In the genomic region with DNA sequence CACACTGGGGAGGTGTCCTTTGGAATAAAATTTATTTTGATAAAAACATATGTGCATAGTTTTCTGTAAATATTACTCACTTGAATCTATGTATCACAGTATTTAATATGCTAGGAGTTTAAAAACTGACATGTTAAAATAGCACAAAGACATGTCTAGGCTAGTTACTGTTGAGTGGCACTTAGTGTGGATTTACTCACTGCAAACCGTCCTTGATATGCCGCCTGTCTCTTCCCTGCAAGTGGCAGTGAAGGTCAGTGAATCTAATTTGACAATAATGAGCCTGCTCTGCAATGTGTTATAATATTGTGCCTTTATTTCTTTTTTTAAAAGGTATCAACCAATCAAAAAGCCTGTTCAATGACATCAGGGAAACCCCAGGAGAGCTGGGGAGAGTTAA, we compare ENCODE assay signal across 19 cellular contexts.
DNase-seq lines count a peak whose midpoint lies in the region; ATAC-seq and TF ChIP-seq lines count a peak whose summit lies in the region.
"Had no signal": no experiment of that assay in that cellular context is flagged by ENCODE, and none has a peak within 500 bp of the region (broad histone marks: within the 10 kb centered on the region; RNA-seq: fewer than 3 reads in every experiment).

No MANE protein-coding gene starts in this region.

- no peak overlapping the region for H3K4me3 Mint-ChIP-seq in CD4-positive, alpha-beta T cell
- H3K4me3 Mint-ChIP-seq: activated naive CD8-positive, alpha-beta T cell; neural crest cell; stimulated activated effector memory CD8-positive, alpha-beta T cell treated with anti-CD3 and anti-CD28 coated beads, Interleukin-12 subunit alpha, Interleukin-12 subunit beta, amount 100 ng/mL, for 72 hours had no signal

- H3K36me3 ChIP-seq in lower lobe of right lung: no peaks in the 10 kb centered on the region
- H3K36me3 ChIP-seq: thoracic aorta had no signal

- no peaks in the 10 kb centered on the region for H3K4me1 Mint-ChIP-seq in CD4-positive, alpha-beta T cell (ENCODE audit: low read depth)
- H3K4me1 Mint-ChIP-seq: stimulated activated effector memory CD8-positive, alpha-beta T cell treated with anti-CD3 and anti-CD28 coated beads, Interleukin-12 subunit alpha, Interleukin-12 subunit beta, amount 100 ng/mL, for 72 hours had no signal

- TF ChIP-seq CTCF in epithelial cell of esophagus (IDR thresholded peaks at IDR 0.05; ENCODE audit: insufficient read depth, low read depth, low read length, missing control alignments) (no peak), lower lobe of right lung (IDR thresholded peaks at IDR 0.05) (no peak)
- no peak for TF ChIP-seq CTCF in CD4-positive, alpha-beta T cell (IDR thresholded peaks at IDR 0.05)

- POLR2A ChIA-PET in CD4-positive, alpha-beta T cell (lab: Charles Lee): no interaction called here

- no peaks in the 10 kb centered on the region for H3K4me1 ChIP-seq in lower lobe of right lung

- no peak for ATAC-seq in lower lobe of right lung
- no peak for ATAC-seq in CD4-positive, alpha-beta T cell (ENCODE audit: poor library complexity)
- ATAC-seq: GM12878; stimulated activated effector memory CD8-positive, alpha-beta T cell treated with anti-CD3 and anti-CD28 coated beads, Interleukin-12 subunit alpha, Interleukin-12 subunit beta, amount 100 ng/mL, for 72 hours had no signal

- intact Hi-C loops in lower lobe of right lung (cut with DNase I): no loop called here
- intact Hi-C loops in CD4-positive, alpha-beta T cell (cut with DNase I, micrococcal nuclease): no loop called here

- no peaks in the 10 kb centered on the region for H3K27me3 Mint-ChIP-seq in CD4-positive, alpha-beta T cell
- H3K27me3 Mint-ChIP-seq: activated naive CD8-positive, alpha-beta T cell had no signal

- no peaks in the 10 kb centered on the region for H3K36me3 Mint-ChIP-seq in CD4-positive, alpha-beta T cell (ENCODE audit: low read depth)
- H3K36me3 Mint-ChIP-seq: activated naive CD8-positive, alpha-beta T cell; stimulated activated effector memory CD8-positive, alpha-beta T cell treated with anti-CD3 and anti-CD28 coated beads, Interleukin-12 subunit alpha, Interleukin-12 subunit beta, amount 100 ng/mL, for 72 hours had no signal

- no peaks in the 10 kb centered on the region for H3K9me3 ChIP-seq in lower lobe of right lung
- no peaks in the 10 kb centered on the region for H3K9me3 ChIP-seq in CD4-positive, alpha-beta T cell (ENCODE audit: control insufficient read depth, low read length)
- H3K9me3 ChIP-seq: thoracic aorta had no signal

- CTCF ChIA-PET in CD4-positive, alpha-beta T cell (lab: Charles Lee): no interaction called here

- peaks cover 5% of the 10 kb centered on the region for H3K9me3 Mint-ChIP-seq in CD4-positive, alpha-beta T cell

- H3K4me3 ChIP-seq in epithelial cell of esophagus (ENCODE audit: low read length) (no peak overlapping the region), lower lobe of right lung (no peak overlapping the region)
- H3K4me3 ChIP-seq: coronary artery, GM12878, thoracic aorta had no signal

- DNase-seq in DMS153 treated with DMSO at 0.1 percent for 48 hours (lab: John Stamatoyannopoulos, UW; ENCODE audit: unreplicated experiment) (peak; percentile 79), HPDE6-E6E7 (ENCODE audit: extremely low spot score) (peak; percentile 23), NCI-H510A treated with DMSO at 0.1 percent for 48 hours (lab: John Stamatoyannopoulos, UW) (peak; percentile 91), epithelial cell of esophagus (ENCODE audit: low read depth) (peak; percentile 90), lower lobe of right lung (no peak), cerebellar nuclear complex (lab: John Stamatoyannopoulos, UW) (no peak)
- DNase-seq in effector CD8-positive, alpha-beta T cell (lab: John Stamatoyannopoulos, UW): no peak
- no peak for DNase-seq in CD4-positive, alpha-beta T cell
- DNase-seq: activated T-cell treated with anti-CD3 and anti-CD28 coated beads, Interleukin-2, amount 50 U/mL, for 48 hours; GDM1; midbrain; NCI-H2029 treated with DMSO at 0.1 percent for 48 hours; RPMI8226 had no signal

- no peak overlapping the region for H3K27ac ChIP-seq in lower lobe of right lung
- no peak overlapping the region for H3K27ac ChIP-seq in CD4-positive, alpha-beta T cell (ENCODE audit: low read depth, low read length)
- H3K27ac ChIP-seq: coronary artery, thoracic aorta had no signal

- H3K27ac Mint-ChIP-seq in CD4-positive, alpha-beta T cell: no peak overlapping the region
- H3K27ac Mint-ChIP-seq: activated naive CD8-positive, alpha-beta T cell; stimulated activated effector memory CD8-positive, alpha-beta T cell treated with anti-CD3 and anti-CD28 coated beads, Interleukin-12 subunit alpha, Interleukin-12 subunit beta, amount 100 ng/mL, for 72 hours had no signal

- no peaks in the 10 kb centered on the region for H3K27me3 ChIP-seq in lower lobe of right lung (ENCODE audit: low read depth)
- no peaks in the 10 kb centered on the region for H3K27me3 ChIP-seq in CD4-positive, alpha-beta T cell (ENCODE audit: control insufficient read depth, insufficient read depth, low read length)

Comparison
In these comparisons a context has a peak if more than half of its experiments do, and no peak if none do; other contexts are left out.
1. DNase-seq: peak in DMS153 treated with DMSO at 0.1 percent for 48 hours (single experiment), HPDE6-E6E7 (single experiment), NCI-H510A treated with DMSO at 0.1 percent for 48 hours (single experiment) and epithelial cell of esophagus (single experiment); none in lower lobe of right lung (single experiment), effector CD8-positive, alpha-beta T cell (single experiment), cerebellar nuclear complex (0 of 2) and CD4-positive, alpha-beta T cell (0 of 10).